21 cellular contexts compared by ENCODE assay signal in the genomic region with DNA sequence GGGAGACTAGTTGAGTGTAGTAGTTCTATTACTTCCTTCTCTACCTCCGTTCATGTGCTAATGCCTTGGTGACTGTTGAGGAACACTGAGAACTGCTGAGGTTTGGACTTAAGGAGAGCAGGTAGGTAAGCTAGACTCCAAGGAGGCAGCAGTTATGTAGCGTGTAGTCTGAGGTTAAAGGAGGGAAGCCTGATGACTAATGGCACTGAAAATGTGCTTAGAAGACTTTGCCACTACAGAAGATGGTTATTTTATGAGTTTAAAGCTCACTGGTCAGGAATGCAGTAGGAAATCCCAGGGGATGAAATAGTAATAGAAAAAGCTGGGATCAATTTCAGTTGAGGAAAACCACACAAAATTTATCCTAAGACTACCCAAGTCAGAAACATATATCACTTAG.
DNase-seq lines count a peak whose midpoint lies in the region; ATAC-seq, FAIRE-seq and TF ChIP-seq lines count a peak whose summit lies in the region.
"Had no signal": no experiment of that assay in that cellular context is flagged by ENCODE, and none has a peak within 500 bp of the region (broad histone marks: within the 10 kb centered on the region; RNA-seq: fewer than 3 reads in every experiment).

No MANE protein-coding gene starts in this region.

- H3K4me3 Mint-ChIP-seq in astrocyte (ENCODE audit: unreplicated experiment), result no peak overlapping the region
- H3K4me3 Mint-ChIP-seq: activated naive CD4-positive, alpha-beta T cell treated with anti-CD3 and anti-CD28 coated beads for 36 hours; CD4-positive, alpha-beta memory T cell; T-helper 2 cell treated with Interferon-gamma antibody and Interleukin-4, amounts not matched to agents 5 μg/mL and 100 μg/mL, for 36 hours had no signal

- H3K9ac ChIP-seq in astrocyte (ENCODE audit: low read length), result no peak overlapping the region

- H3K27ac ChIP-seq in astrocyte (ENCODE audit: low read depth, low read length) (no peak overlapping the region), foreskin keratinocyte (no peak overlapping the region)
- H3K27ac ChIP-seq: neutrophil, sigmoid colon, tibial nerve had no signal

- no peaks in the 10 kb centered on the region for H3K9me3 ChIP-seq in astrocyte (ENCODE audit: insufficient read depth, low read depth, low read length)
- H3K9me3 ChIP-seq: neutrophil, sigmoid colon, tibial nerve had no signal

- no peaks in the 10 kb centered on the region for H3K9me3 Mint-ChIP-seq in astrocyte (ENCODE audit: unreplicated experiment)

- H3K79me2 ChIP-seq in astrocyte (ENCODE audit: insufficient read depth, low read length), result no peaks in the 10 kb centered on the region

- H3K4me1 ChIP-seq in astrocyte (ENCODE audit: insufficient read depth, low read length) (no peaks in the 10 kb centered on the region), foreskin keratinocyte (peaks cover 4% of the 10 kb centered on the region)
- H3K4me1 ChIP-seq: sigmoid colon, tibial nerve had no signal

- TF ChIP-seq CTCF in astrocyte (IDR thresholded peaks at IDR 0.05; ENCODE audit: insufficient read depth, low read depth, low read length), result no peak
- TF ChIP-seq CTCF in foreskin keratinocyte (conservative IDR thresholded peaks at IDR 0.05), result no peak

- DNase-seq in HS-27A (ENCODE audit: low read depth) (peak; percentile 38), astrocyte (ENCODE audit: low read depth) (peak; percentile 60), foreskin keratinocyte (peak; percentile 49 to 74), smooth muscle cell of the brain vasculature (ENCODE audit: low read depth, low spot score) (peak; percentile 40), MV-4-11 (lab: John Stamatoyannopoulos, UW) (no peak)
- DNase-seq: activated CD4-positive, CD25-positive, alpha-beta regulatory T cell treated with anti-CD3 and anti-CD28 coated beads, Interleukin-2, amount 50 U/mL, for 72 hours; activated naive CD4-positive, alpha-beta T cell treated with anti-CD3 and anti-CD28 coated beads for 36 hours; CD4-positive, alpha-beta memory T cell; GOT3; kidney; NCI-H1417 treated with DMSO at 0.1 percent for 48 hours; NCI-H345; SHP77 treated with DMSO at 0.1 percent for 48 hours; sigmoid colon had no signal

- H3K27me3 ChIP-seq in astrocyte (ENCODE audit: insufficient read depth, low read length), result no peaks in the 10 kb centered on the region
- H3K27me3 ChIP-seq in foreskin keratinocyte, result no peaks in the 10 kb centered on the region
- H3K27me3 ChIP-seq: neutrophil, sigmoid colon, tibial nerve had no signal

- H3K36me3 Mint-ChIP-seq in astrocyte (ENCODE audit: low read depth, unreplicated experiment), result no peaks in the 10 kb centered on the region
- H3K36me3 Mint-ChIP-seq: CD4-positive, alpha-beta memory T cell had no signal

- H3K4me2 ChIP-seq in astrocyte (ENCODE audit: low read length), result peak overlapping the region; percentile 17

- peak overlapping the region; percentile 29 for H3K27ac Mint-ChIP-seq in astrocyte (ENCODE audit: unreplicated experiment)
- H3K27ac Mint-ChIP-seq: activated naive CD4-positive, alpha-beta T cell treated with anti-CD3 and anti-CD28 coated beads for 36 hours; CD4-positive, alpha-beta memory T cell; T-helper 2 cell treated with Interferon-gamma antibody and Interleukin-4, amounts not matched to agents 5 μg/mL and 100 μg/mL, for 36 hours had no signal

- peaks cover 8% of the 10 kb centered on the region for H3K4me1 Mint-ChIP-seq in astrocyte (ENCODE audit: low read depth, unreplicated experiment)

- H3K27me3 Mint-ChIP-seq in astrocyte (ENCODE audit: low read depth, unreplicated experiment), result no peaks in the 10 kb centered on the region
- H3K27me3 Mint-ChIP-seq: CD4-positive, alpha-beta memory T cell had no signal

- peak; percentile 47 for FAIRE-seq in astrocyte (lab: Jason Lieb, UNC)
- FAIRE-seq: endometrium, kidney had no signal

- H2AFZ ChIP-seq in astrocyte (ENCODE audit: low read depth, low read length), result no peak overlapping the region

- H3K4me3 ChIP-seq in astrocyte (ENCODE audit: insufficient read depth, low read depth, low read length), result no peak overlapping the region
- H3K4me3 ChIP-seq: sigmoid colon, tibial nerve had no signal

- peak; percentile 87 for ATAC-seq in foreskin keratinocyte
- no peak for ATAC-seq in GM18502 (IDR thresholded peaks at IDR 0.05; ENCODE audit: poor library complexity, unreplicated experiment)
- no peak for ATAC-seq in GM19467 (IDR thresholded peaks at IDR 0.05; ENCODE audit: unreplicated experiment)
- no peak for ATAC-seq in HG02642 (IDR thresholded peaks at IDR 0.05; ENCODE audit: poor library complexity, unreplicated experiment)

- no peaks in the 10 kb centered on the region for H4K20me1 ChIP-seq in astrocyte (ENCODE audit: insufficient read depth, low read length)

- H3K36me3 ChIP-seq in astrocyte (ENCODE audit: insufficient read depth, low read length), result no peaks in the 10 kb centered on the region
- H3K36me3 ChIP-seq: neutrophil, sigmoid colon, tibial nerve had no signal
